ENCODE assay signal across 17 cellular contexts in genomic region chr5:120706877-120707276, GRCh38.
"Had no signal": no experiment of that assay in that cellular context is flagged by ENCODE, and none has a peak within 500 bp of the region (broad histone marks: within the 10 kb centered on the region; RNA-seq: fewer than 3 reads in every experiment).

No MANE protein-coding gene starts in this region.

- ATAC-seq: foreskin keratinocyte; left lobe of liver; natural killer cell treated with Interleukin-12 subunit alpha and Interleukin-12 subunit beta and Interleukin-15 and Interleukin-18, amount 100 ng/mL, for 72 hours; sciatic nerve; stimulated activated naive B cell treated with anti-CD40 and anti-IgM and Interleukin-4, amounts not matched to agents 10 μg/mL and 1 μg/mL and 100 μg/mL, for 72 hours; stimulated activated naive CD8-positive, alpha-beta T cell treated with anti-CD3 and anti-CD28 coated beads, Interleukin-15, amount 100 ng/mL, for 72 hours had no signal

- H3K36me3 ChIP-seq: colonic mucosa, tibial nerve had no signal

- H3K4me3 ChIP-seq: colonic mucosa, testis, tibial nerve had no signal

- H3K27ac Mint-ChIP-seq: mesothelial cell of epicardium; natural killer cell treated with Interleukin-12 subunit alpha and Interleukin-12 subunit beta and Interleukin-15 and Interleukin-18, amount 100 ng/mL, for 72 hours; stimulated activated naive B cell treated with anti-CD40 and anti-IgM and Interleukin-4, amounts not matched to agents 10 μg/mL and 1 μg/mL and 100 μg/mL, for 72 hours; stimulated activated naive CD8-positive, alpha-beta T cell treated with anti-CD3 and anti-CD28 coated beads, Interleukin-15, amount 100 ng/mL, for 72 hours had no signal

- DNase-seq: cerebellar nuclear complex; colonic mucosa; dermis blood vessel endothelial cell; erythroblast; foreskin keratinocyte; islet precursor cell; posterior cingulate gyrus; stimulated activated CD4-positive, alpha-beta T cell treated with anti-CD3 and anti-CD28 coated beads, Interleukin-2, amount 100 ng/mL, for 24 hours; stimulated activated CD4-positive, alpha-beta T cell treated with anti-CD3 and anti-CD28 coated beads, Interleukin-4, amount 100 ng/mL, for 4 hours; stimulated activated naive B cell treated with anti-CD40 and anti-IgM and Interleukin-4, amounts not matched to agents 10 μg/mL and 1 μg/mL and 100 μg/mL, for 72 hours; stimulated activated naive CD8-positive, alpha-beta T cell treated with anti-CD3 and anti-CD28 coated beads, Interleukin-15, amount 100 ng/mL, for 72 hours; testis had no signal

- H3K27me3 ChIP-seq: colonic mucosa, testis, tibial nerve had no signal

- H3K9me3 ChIP-seq: colonic mucosa, testis, tibial nerve had no signal

- H3K4me1 ChIP-seq: colonic mucosa, foreskin keratinocyte, testis, tibial nerve had no signal

- H3K27ac ChIP-seq: colonic mucosa, foreskin keratinocyte, testis, tibial nerve had no signal

- H3K4me3 Mint-ChIP-seq: mesothelial cell of epicardium; natural killer cell treated with Interleukin-12 subunit alpha and Interleukin-12 subunit beta and Interleukin-15 and Interleukin-18, amount 100 ng/mL, for 72 hours; stimulated activated naive B cell treated with anti-CD40 and anti-IgM and Interleukin-4, amounts not matched to agents 10 μg/mL and 1 μg/mL and 100 μg/mL, for 72 hours; stimulated activated naive CD8-positive, alpha-beta T cell treated with anti-CD3 and anti-CD28 coated beads, Interleukin-15, amount 100 ng/mL, for 72 hours had no signal

- H3K36me3 Mint-ChIP-seq: mesothelial cell of epicardium; stimulated activated naive B cell treated with anti-CD40 and anti-IgM and Interleukin-4, amounts not matched to agents 10 μg/mL and 1 μg/mL and 100 μg/mL, for 72 hours had no signal

- H3K4me1 Mint-ChIP-seq: stimulated activated naive B cell treated with anti-CD40 and anti-IgM and Interleukin-4, amounts not matched to agents 10 μg/mL and 1 μg/mL and 100 μg/mL, for 72 hours; stimulated activated naive CD8-positive, alpha-beta T cell treated with anti-CD3 and anti-CD28 coated beads, Interleukin-15, amount 100 ng/mL, for 72 hours had no signal
